Comparison of ENCODE assay signal across 13 cellular contexts in genomic region chr2:113847144-113847543, GRCh38. TPM values are rescaled to one million over a fixed set of nuclear protein-coding genes. Genes with fewer than 3 reads are reported as not detected.
DNase-seq lines count a peak whose midpoint lies in the region; ATAC-seq lines count a peak whose summit lies in the region.
"Had no signal": no experiment of that assay in that cellular context is flagged by ENCODE, and none has a peak within 500 bp of the region (broad histone marks: within the 10 kb centered on the region; RNA-seq: fewer than 3 reads in every experiment).

No MANE protein-coding gene starts in this region.

- DNase-seq in Daoy (ENCODE audit: low read depth) = peak; percentile 37
- peak; percentile 87 for DNase-seq in HK-2 (ENCODE audit: unreplicated experiment)
- DNase-seq in fibroblast of gingiva (ENCODE audit: low read depth) = peak; percentile 13
- no peak for DNase-seq in NCI-H2171 (lab: John Stamatoyannopoulos, UW)
- no peak for DNase-seq in retina
- DNase-seq: effector CD4-positive, alpha-beta T cell; NCI-H2171 treated with DMSO at 0.1 percent for 48 hours; RPMI8226; T1000; trophoblast cell had no signal

- ATAC-seq in GM21381 (IDR thresholded peaks at IDR 0.05; ENCODE audit: unreplicated experiment) = peak; percentile 49
- ATAC-seq in GM18519 (IDR thresholded peaks at IDR 0.05; ENCODE audit: low FRiP score, unreplicated experiment) = no peak
- no peak for ATAC-seq in GM19397 (IDR thresholded peaks at IDR 0.05; ENCODE audit: unreplicated experiment)

RNA-seq across cellular contexts. Expression of gene ACTR3, which starts 42.7 kb away (rescaled TPM):
- 409 and 433 TPM in 2 replicates for total RNA-seq in Daoy (2014; rRNA removed; shearing (Covaris generic))

Comparison
In these comparisons a context has a peak if more than half of its experiments do, and no peak if none do; other contexts are left out.
1. DNase-seq: peak in Daoy (single experiment), HK-2 (single experiment) and fibroblast of gingiva (single experiment); none in NCI-H2171 (single experiment) and retina (single experiment).